Comparison of ENCODE assay signal across 29 cellular contexts in the genomic region with DNA sequence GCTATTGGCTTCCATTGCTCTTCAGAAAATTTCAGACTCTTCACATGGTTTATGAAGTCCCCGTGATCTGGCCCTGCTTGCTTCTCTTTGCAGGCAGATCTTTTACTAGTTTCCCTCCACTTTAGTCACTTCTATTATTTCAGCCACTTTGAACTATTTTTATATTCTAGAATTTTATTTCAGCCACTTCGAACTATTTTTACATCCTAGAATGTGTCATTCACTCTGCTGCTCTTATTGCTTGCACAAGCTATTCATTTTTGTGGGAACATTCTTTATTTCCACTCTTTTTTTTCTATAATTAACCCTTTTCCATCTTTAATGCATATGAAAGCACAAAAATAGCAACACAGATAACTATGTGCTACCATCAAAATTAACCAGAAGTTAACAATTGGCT. TPM values are rescaled to one million over a fixed set of nuclear protein-coding genes. Genes with fewer than 3 reads are reported as not detected.
"Had no signal": no experiment of that assay in that cellular context is flagged by ENCODE, and none has a peak within 500 bp of the region (broad histone marks: within the 10 kb centered on the region; RNA-seq: fewer than 3 reads in every experiment).

No MANE protein-coding gene starts in this region.

- H3K27ac Mint-ChIP-seq: activated B cell treated with CpG ODN at 0.5 μM for 24 hours; activated CD8-positive, alpha-beta T cell treated with anti-CD3 and anti-CD28 coated beads for 36 hours; activated naive CD8-positive, alpha-beta T cell; activated T-helper 17 cell treated with anti-CD3 and anti-CD28 coated beads, Interleukin-2, amount 50 U/mL, for 72 hours; effector memory CD8-positive, alpha-beta T cell had no signal

- ATAC-seq: activated CD4-positive, CD25-positive, alpha-beta regulatory T cell treated with anti-CD3 and anti-CD28 coated beads, Interleukin-2, amount 50 U/mL, for 24 hours; activated CD8-positive, alpha-beta T cell treated with anti-CD3 and anti-CD28 coated beads for 36 hours; activated T-cell treated with anti-CD3 and anti-CD28 coated beads, Interleukin-2, amount 50 U/mL, for 4 hours; activated T-helper 17 cell treated with anti-CD3 and anti-CD28 coated beads, Interleukin-2, amount 50 U/mL, for 72 hours; body of pancreas; effector memory CD8-positive, alpha-beta T cell; foreskin keratinocyte; gastroesophageal sphincter had no signal

- H3K4me3 ChIP-seq: body of pancreas, esophagus muscularis mucosa, gastroesophageal sphincter had no signal

- H3K4me1 ChIP-seq: body of pancreas, foreskin keratinocyte had no signal

- H3K27me3 Mint-ChIP-seq: activated naive CD8-positive, alpha-beta T cell; activated T-helper 17 cell treated with anti-CD3 and anti-CD28 coated beads, Interleukin-2, amount 50 U/mL, for 72 hours; effector memory CD8-positive, alpha-beta T cell had no signal

- H3K27ac ChIP-seq: body of pancreas, esophagus muscularis mucosa, foreskin keratinocyte, gastroesophageal sphincter, WERI-Rb-1 had no signal

- H3K4me1 Mint-ChIP-seq: activated B cell treated with CpG ODN at 0.5 μM for 24 hours had no signal

- H3K9me3 ChIP-seq: body of pancreas, esophagus muscularis mucosa, gastroesophageal sphincter had no signal

- DNase-seq: activated B cell treated with CpG ODN at 0.5 μM for 24 hours; activated CD4-positive, alpha-beta T cell treated with anti-CD3 and anti-CD28 coated beads for 48 hours; activated CD4-positive, alpha-beta T cell treated with anti-CD3 and anti-CD28 coated beads, Interleukin-2, amount 50 U/mL, for 1 hour; activated CD4-positive, alpha-beta T cell treated with anti-CD3 and anti-CD28 coated beads, Interleukin-2, amount 50 U/mL, for 48 hours; activated CD8-positive, alpha-beta memory T cell treated with anti-CD3 and anti-CD28 coated beads for 24 hours; activated CD8-positive, alpha-beta T cell treated with anti-CD3 and anti-CD28 coated beads for 36 hours; activated effector memory CD4-positive, alpha-beta T cell treated with Interleukin-2 at 50 U/mL for 16 hours; activated gamma-delta T cell treated with Interleukin-2 at 50 U/mL for 16 hours; activated naive CD4-positive, alpha-beta T cell treated with anti-CD3 and anti-CD28 coated beads, Interleukin-2, amount 50 U/mL, for 16 hours; activated naive CD4-positive, alpha-beta T cell treated with Interleukin-2 at 50 U/mL for 16 hours; activated T-cell treated with anti-CD3 and anti-CD28 coated beads, Interleukin-2, amount 50 U/mL, for 4 hours; amygdala; aorta; body of pancreas; cortex of kidney; dermis blood vessel endothelial cell; effector CD4-positive, alpha-beta T cell; effector memory CD8-positive, alpha-beta T cell; erythroblast; foreskin keratinocyte; T-helper 2 cell; WERI-Rb-1 had no signal

- H3K36me3 Mint-ChIP-seq: activated naive CD8-positive, alpha-beta T cell had no signal

- H3K9me3 Mint-ChIP-seq: activated B cell treated with CpG ODN at 0.5 μM for 24 hours; activated CD8-positive, alpha-beta T cell treated with anti-CD3 and anti-CD28 coated beads for 36 hours; activated T-cell treated with anti-CD3 and anti-CD28 coated beads, Interleukin-2, amount 50 U/mL, for 4 hours; activated T-helper 17 cell treated with anti-CD3 and anti-CD28 coated beads, Interleukin-2, amount 50 U/mL, for 72 hours; effector memory CD8-positive, alpha-beta T cell had no signal

- H3K27me3 ChIP-seq: body of pancreas, esophagus muscularis mucosa, gastroesophageal sphincter had no signal

- H3K4me3 Mint-ChIP-seq: activated B cell treated with CpG ODN at 0.5 μM for 24 hours; activated CD8-positive, alpha-beta T cell treated with anti-CD3 and anti-CD28 coated beads for 36 hours; activated naive CD8-positive, alpha-beta T cell; activated T-cell treated with anti-CD3 and anti-CD28 coated beads, Interleukin-2, amount 50 U/mL, for 4 hours; activated T-helper 17 cell treated with anti-CD3 and anti-CD28 coated beads, Interleukin-2, amount 50 U/mL, for 72 hours; effector memory CD8-positive, alpha-beta T cell had no signal

- H3K36me3 ChIP-seq: esophagus muscularis mucosa, gastroesophageal sphincter, WERI-Rb-1 had no signal

RNA-seq across cellular contexts. Expression of gene TSHR, which starts 24.5 kb away (rescaled TPM):
- total RNA-seq: activated B cell treated with CpG ODN at 0.5 μM for 24 hours, body of pancreas, chondrocyte, dermis blood vessel endothelial cell, foreskin keratinocyte, glomerular endothelial cell had no signal
- polyA plus RNA-seq: foreskin keratinocyte had no signal
